ENCODE assay signal across 25 cellular contexts in the genomic region with DNA sequence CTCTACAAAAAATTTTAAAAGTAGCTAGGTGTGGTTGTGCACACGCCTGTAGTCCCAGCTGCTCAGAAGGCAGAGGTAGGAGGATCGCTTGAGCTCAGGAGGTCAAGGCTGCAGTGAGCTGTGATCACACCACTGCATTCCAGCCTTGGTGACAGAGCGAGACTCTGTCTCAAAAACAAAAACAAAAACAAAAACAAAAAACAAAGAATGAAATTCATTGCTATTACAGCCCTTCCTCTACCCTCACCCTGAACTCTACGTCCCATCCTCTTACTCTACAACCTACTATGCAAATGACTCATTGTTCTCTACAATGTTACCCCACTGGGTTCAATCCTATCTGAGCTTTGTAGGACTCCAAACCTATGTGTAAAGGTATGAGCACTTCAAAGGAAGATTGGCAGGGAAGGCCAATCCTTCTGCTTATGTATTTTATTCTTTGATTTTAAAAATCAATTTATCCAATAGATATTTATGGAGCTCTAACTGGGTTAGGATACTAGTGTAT. TPM values are rescaled to one million over a fixed set of nuclear protein-coding genes. Genes with fewer than 3 reads are reported as not detected.
A peak's percentile ranks its signal among the peaks of the same experiment; 100 is the strongest.
DNase-seq lines count a peak whose midpoint lies in the region; FAIRE-seq and TF ChIP-seq lines count a peak whose summit lies in the region.
"Had no signal": no experiment of that assay in that cellular context is flagged by ENCODE, and none has a peak within 500 bp of the region (broad histone marks: within the 10 kb centered on the region; RNA-seq: fewer than 3 reads in every experiment).

No MANE protein-coding gene starts in this region.

- no peak overlapping the region for H2BK15ac ChIP-seq in H1 (ENCODE audit: low read length)

- no peak for TF ChIP-seq EP300 in H1 (IDR thresholded peaks at IDR 0.05; ENCODE audit: borderline replicate concordance in 1 of 2, low read depth in 2 of 2, low read length in 2 of 2)

- H3K56ac ChIP-seq in H1 (replicated peaks; ENCODE audit: insufficient read length, low read depth, low read length) = no peak overlapping the region

- no peaks in the 10 kb centered on the region for H3K79me1 ChIP-seq in H1 (ENCODE audit: low read depth, low read length)

- POLR2A ChIA-PET in H1 (lab: Charles Lee; ENCODE audit: partially characterized antibody) = interaction anchor here (0.7 to 1.8 kb wide), 5 partner anchors 9 to 48 kb away, joined by 3 to 4 read pairs (median 3); no protein-coding TSS in a partner anchor

- no peaks in the 10 kb centered on the region for H3K23me2 ChIP-seq in H1 (ENCODE audit: low read depth, low read length)

- H3K4ac ChIP-seq in H1 (replicated peaks; ENCODE audit: insufficient read length, low read depth, low read length) = no peak overlapping the region

- H3K36me3 ChIP-seq in left ventricle myocardium inferior = no peaks in the 10 kb centered on the region
- H3K36me3 ChIP-seq in H7 (replicated peaks; ENCODE audit: control insufficient read depth, insufficient read depth, low read length) = no peaks in the 10 kb centered on the region
- H3K36me3 ChIP-seq in H1 (ENCODE audit: control insufficient read depth in 2 of 4, insufficient read depth in 4 of 4, low read length in 3 of 4) = no peaks in the 10 kb centered on the region
- H3K36me3 ChIP-seq in spleen = no peaks in the 10 kb centered on the region
- H3K36me3 ChIP-seq: left lung, MG63, pancreas, tibial nerve had no signal

- H2BK12ac ChIP-seq in H1 (ENCODE audit: low read depth, low read length) = 0 out of 2 replicates have a peak overlapping the region, but pooled peaks have one; percentile 60

- no peaks in the 10 kb centered on the region for H3K9me3 ChIP-seq in left ventricle myocardium inferior (replicated peaks)
- no peaks in the 10 kb centered on the region for H3K9me3 ChIP-seq in H1 (ENCODE audit: insufficient read depth in 2 of 2, low read depth in 1 of 2, low read length in 1 of 2)
- no peaks in the 10 kb centered on the region for H3K9me3 ChIP-seq in spleen
- H3K9me3 ChIP-seq: left lung, MG63, pancreas, tibial nerve had no signal

- H3K27ac ChIP-seq in left ventricle myocardium inferior (replicated peaks) (peak overlapping the region; percentile 92), H1 (ENCODE audit: low read depth, low read length) (no peak overlapping the region), spleen (peak overlapping the region in 5 of 8 donors; percentile 62 to 92 (median 79))
- H3K27ac ChIP-seq: pancreas had no signal

- H2BK120ac ChIP-seq in H1 (replicated peaks; ENCODE audit: low read depth, low read length) = no peak overlapping the region

- no peak for TF ChIP-seq CTCF in left ventricle myocardium inferior (IDR thresholded peaks at IDR 0.05; ENCODE audit: borderline replicate concordance)
- TF ChIP-seq CTCF in H1 (IDR thresholded peaks at IDR 0.05; ENCODE audit: control extremely low read depth in 1 of 3, insufficient read depth in 1 of 3, low read depth in 1 of 3, low read length in 3 of 3) = no peak
- no peak for TF ChIP-seq CTCF in spleen (IDR thresholded peaks at IDR 0.05 in 8 of 11, conservative IDR thresholded peaks at IDR 0.05 in 3 of 11)

- no peak overlapping the region for H4K5ac ChIP-seq in H1 (ENCODE audit: insufficient read length, low read depth, low read length)

- H3K79me2 ChIP-seq in H1 (ENCODE audit: control insufficient read depth in 1 of 2, insufficient read depth in 2 of 2, low read length in 2 of 2) = no peaks in the 10 kb centered on the region

- no peak overlapping the region; a peak in 1 of 4 replicates for H3K4me2 ChIP-seq in H1 (ENCODE audit: insufficient read depth in 1 of 2, low read depth in 2 of 2, low read length in 2 of 2)

- no peak overlapping the region for H3K23ac ChIP-seq in H1 (ENCODE audit: insufficient read length)

- TF ChIP-seq POLR2A in H1 (IDR thresholded peaks at IDR 0.05; ENCODE audit: control extremely low read depth in 1 of 2, low read depth in 2 of 2, low read length in 2 of 2) (no peak), spleen (IDR thresholded peaks at IDR 0.05) (no peak)

- H2BK20ac ChIP-seq in H1 (ENCODE audit: low read length) = no peak overlapping the region

- H3K27me3 ChIP-seq in left ventricle myocardium inferior (ENCODE audit: low read depth) = no peaks in the 10 kb centered on the region
- no peaks in the 10 kb centered on the region; the same call in none of the 2 replicates for H3K27me3 ChIP-seq in H7 (ENCODE audit: control insufficient read depth, insufficient read depth, low read length)
- H3K27me3 ChIP-seq in H1 (replicated peaks in 1 of 4; ENCODE audit: control insufficient read depth in 3 of 4, extremely low read depth in 1 of 4, insufficient read depth in 3 of 4, low read length in 3 of 4) = no peaks in the 10 kb centered on the region
- no peaks in the 10 kb centered on the region for H3K27me3 ChIP-seq in spleen (replicated peaks in 1 of 7)
- H3K27me3 ChIP-seq: dorsolateral prefrontal cortex, left lung, MG63, pancreas, tibial nerve had no signal

- no peak overlapping the region for H2AFZ ChIP-seq in H1 (ENCODE audit: low read length)

- DNase-seq in left ventricle myocardium inferior = no peak
- DNase-seq in cardiac septum (ENCODE audit: low spot score) = no peak
- DNase-seq in H7 = peak; percentile 72
- DNase-seq in H1 (ENCODE audit: low read depth in 1 of 2, low spot score in 2 of 2) = no peak
- DNase-seq in spleen = no peak
- DNase-seq in activated gamma-delta T cell (lab: John Stamatoyannopoulos, UW) = no peak
- no peak for DNase-seq in HCEC 1CT
- DNase-seq: activated B cell treated with CpG ODN at 0.5 μM for 24 hours; activated CD8-positive, alpha-beta T cell treated with anti-CD3 and anti-CD28 coated beads, Interleukin-2, amount 10 ng/mL, durations not matched to agents 7 days and 5 days; activated T-cell treated with anti-CD3 and anti-CD28 coated beads for 4 hours; CD8-positive, alpha-beta T cell; dorsolateral prefrontal cortex; GDM1; head of caudate nucleus; immature natural killer cell; KBM-7; left lung; MG63; NCI-H1417 treated with DMSO at 0.1 percent for 48 hours; NCI-H774; pancreas; stimulated activated CD4-positive, alpha-beta T cell treated with anti-CD3 and anti-CD28 coated beads, Interleukin-15, amount 100 ng/mL, for 24 hours; stimulated activated naive CD8-positive, alpha-beta T cell treated with anti-CD3 and anti-CD28 coated beads, Interleukin-15, amount 100 ng/mL, for 72 hours had no signal

- H2BK5ac ChIP-seq in H1 (ENCODE audit: low read depth, low read length) = no peak overlapping the region

- H3K4me1 ChIP-seq in left ventricle myocardium inferior = peaks cover 96% of the 10 kb centered on the region
- peaks cover 4 to 10% (median 8%) of the 10 kb centered on the region in 4 experiments; a peak in 5 of 7 replicates for H3K4me1 ChIP-seq in H1 (replicated peaks in 1 of 4; ENCODE audit: control insufficient read depth in 3 of 4, insufficient read depth in 4 of 4, low read length in 3 of 4)
- H3K4me1 ChIP-seq in spleen = peaks cover 0 to 73% (median 40%) of the 10 kb centered on the region in 6 donors
- H3K4me1 ChIP-seq: pancreas, tibial nerve had no signal

- H3K4me3 ChIP-seq in left ventricle myocardium inferior = no peak overlapping the region
- H3K4me3 ChIP-seq in H7 (ENCODE audit: insufficient read depth, low read depth, low read length) = no peak overlapping the region
- no peak overlapping the region for H3K4me3 ChIP-seq in H1 (ENCODE audit: extremely low read depth in 1 of 4, insufficient read depth in 2 of 4, low read depth in 3 of 4, low read length in 4 of 4)
- peak overlapping the region in 1 of 8 donors; percentile 1 for H3K4me3 ChIP-seq in spleen
- H3K4me3 ChIP-seq: dorsolateral prefrontal cortex, left lung, MG63, pancreas, tibial nerve had no signal

- no peak overlapping the region for H3K14ac ChIP-seq in H1 (ENCODE audit: insufficient read length)

- no peak overlapping the region for H4K91ac ChIP-seq in H1 (replicated peaks; ENCODE audit: insufficient read length, low read length)

- H4K20me1 ChIP-seq in H1 (replicated peaks in 1 of 2; ENCODE audit: control insufficient read depth in 1 of 2, insufficient read depth in 2 of 2, low read length in 2 of 2) = no peaks in the 10 kb centered on the region

- H3K9ac ChIP-seq in H1 (replicated peaks in 1 of 4; ENCODE audit: extremely low read depth in 1 of 4, low read depth in 3 of 4, low read length in 3 of 4) = no peak overlapping the region

- no peak overlapping the region for H3K18ac ChIP-seq in H1 (ENCODE audit: extremely low read depth, low read length)

- H2AK5ac ChIP-seq in H1 (ENCODE audit: low read depth, low read length) = no peak overlapping the region

- FAIRE-seq in H1 (lab: Jason Lieb, UNC) = no peak
- FAIRE-seq: H54, pancreas had no signal

- intact Hi-C loops in left ventricle myocardium inferior (cut with micrococcal nuclease) = no loop called here
- intact Hi-C loops in cardiac septum (cut with DNase I) = no loop called here
- intact Hi-C loops in spleen (cut with DNase I; ENCODE audit: low total_unique reads) = no loop called here

- WGBS in H1 (ENCODE audit: extremely low coverage in 1 of 2, insufficient coverage in 1 of 2, insufficient read length in 1 of 2, insufficient replicate concordance in 2 of 2, low coverage in 1 of 2, low lambda C conversion rate in 2 of 2, missing lambda C conversion rate in 1 of 2), 2 experiments = 72% methylated on average over 4 of the region's 4 CpGs; no CpG with 5 or more reads in 1 of the 2 experiments
- 88 to 94% (median 89%) methylated on average over 4 of the region's 4 CpGs for WGBS in spleen, 5 donors

- H4K8ac ChIP-seq in H1 (ENCODE audit: extremely low read depth, insufficient read depth, low read length) = no peak overlapping the region

- CTCF ChIA-PET in H1 (lab: Charles Lee; ENCODE audit: partially characterized antibody) = interaction anchor here (0.7 to 1.2 kb wide), 7 partner anchors 10 to 127 kb away, joined by 3 to 6 read pairs (median 3); no protein-coding TSS in a partner anchor

- TF ChIP-seq RAD21 in H1 (IDR thresholded peaks at IDR 0.05 in 1 of 2, conservative IDR thresholded peaks at IDR 0.05 in 1 of 2; ENCODE audit: low read depth in 2 of 2, low read length in 2 of 2) = no peak

TF ChIP-seq in H1, 55 proteins besides CTCF, POLR2A, EP300 and RAD21 (continues in another document):
- TF ChIP-seq NANOG (IDR thresholded peaks at IDR 0.05; ENCODE audit: insufficient read depth, low read depth, low read length, poor library complexity, severe bottlenecking) = peak; percentile 33

RNA-seq across cellular contexts. Expression of gene NINJ2, which starts 39.3 kb away (rescaled TPM):
- 4.6 TPM for total RNA-seq in left ventricle myocardium inferior
- total RNA-seq in cardiac septum = 3.9 TPM
- total RNA-seq in H7 (2014; rRNA removed; shearing (Covaris generic)) = 0.74 and 2.6 TPM in 2 replicates
- not detected in 2 replicates for total RNA-seq in H1 (2021; fragmentation: NEBNext Ultra II Directional; extraction: Animal tissue kit (Norgen Biotek cat#: 25700))
- 1.4 and 1.5 TPM in 2 replicates for polyA plus RNA-seq in H1 (2011; rRNA removed)
- 1.1 TPM for polyA plus RNA-seq in H1 (2011; cell fraction: cytosol; rRNA removed)
- 1.2 TPM for polyA plus RNA-seq in H1 (2011; cell fraction: nucleus; rRNA removed)
- polyA plus RNA-seq in H1 (2012, experiment 1 of 2) = 0.67 to 1.2 TPM (median 1.0 TPM) in 3 of 4 replicates, not detected in the other
- 0.98 TPM for polyA plus RNA-seq in H1 (2012, experiment 2 of 2)
- polyA plus RNA-seq in H1 (2013, experiment 1 of 2) = 0.12 TPM
- polyA plus RNA-seq in H1 (2013, experiment 2 of 2) = 0.29 TPM
- 0.25 and 1.1 TPM in 2 replicates for polyA minus RNA-seq in H1 (2011; rRNA and poly(A)+ RNA removed)
- polyA minus RNA-seq in H1 (2011; cell fraction: cytosol; rRNA and poly(A)+ RNA removed) = not detected
- not detected for polyA minus RNA-seq in H1 (2011; cell fraction: nucleus; rRNA and poly(A)+ RNA removed)
- total RNA-seq in spleen = 10 to 100 TPM in 5 of 7 donors, 1 to 10 TPM in 2; 6.6 to 18.8 (median 10.3) TPM
- polyA plus RNA-seq in spleen = 10 to 100 TPM in 1 of 3 donors, 1 to 10 TPM in 2; 7.0 to 13.5 (median 8.6) TPM
